21 cellular contexts compared by ENCODE assay signal in the genomic region with DNA sequence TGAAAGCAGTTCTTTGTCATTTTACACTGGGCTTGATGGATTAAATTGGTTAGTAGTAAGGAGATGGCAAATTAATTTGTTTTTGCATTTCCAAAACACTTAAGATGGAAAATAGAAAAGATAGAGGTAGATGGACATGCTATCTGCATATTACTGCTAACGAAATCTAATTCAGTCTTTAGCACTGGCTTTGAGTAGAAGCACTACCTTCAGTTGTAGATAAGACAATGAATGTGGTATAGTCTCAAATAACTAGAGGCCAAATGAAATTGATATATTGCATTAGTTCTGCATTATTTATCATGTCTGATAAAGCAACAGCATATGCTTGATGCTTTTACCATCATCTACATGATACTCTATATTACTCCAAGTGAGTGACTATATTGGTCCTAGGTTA. TPM values are rescaled to one million over a fixed set of nuclear protein-coding genes. Genes with fewer than 3 reads are reported as not detected.
DNase-seq lines count a peak whose midpoint lies in the region; ATAC-seq, FAIRE-seq and TF ChIP-seq lines count a peak whose summit lies in the region.
"Had no signal": no experiment of that assay in that cellular context is flagged by ENCODE, and none has a peak within 500 bp of the region (broad histone marks: within the 10 kb centered on the region; RNA-seq: fewer than 3 reads in every experiment).

No MANE protein-coding gene starts in this region.

- no TSS peak for BruUV-seq in GM12878 (replicated peaks; lab: Mats Ljungman, UMichigan)

- H3K9me3 ChIP-seq in GM12878 (replicated peaks; ENCODE audit: control insufficient read depth, insufficient read depth, low read length), result no peaks in the 10 kb centered on the region
- H3K9me3 ChIP-seq: Caco-2 had no signal

- peak; percentile 52 for DNase-seq in NCI-H2171 treated with DMSO at 0.1 percent for 48 hours (lab: John Stamatoyannopoulos, UW)
- no peak for DNase-seq in NCI-H2171 (lab: John Stamatoyannopoulos, UW)
- no peak for DNase-seq in GM12878 (ENCODE audit: low read depth, low spot score)
- DNase-seq in glutamatergic neuron, result no peak
- DNase-seq: Caco-2; CD4-positive, CD25-positive, alpha-beta regulatory T cell; CD8-positive, alpha-beta T cell; DMS153; DND-41; H9 had no signal

- no peaks in the 10 kb centered on the region for H3K27me3 ChIP-seq in GM12878 (replicated peaks in 1 of 2; ENCODE audit: control insufficient read depth in 2 of 2, insufficient read depth in 2 of 2, low read length in 1 of 2)
- H3K27me3 ChIP-seq: BLaER1 had no signal

- peak overlapping the region; percentile 74 for H3K4me3 Mint-ChIP-seq in glutamatergic neuron (ENCODE audit: unreplicated experiment)
- H3K4me3 Mint-ChIP-seq: B cell; CD4-positive, CD25-positive, alpha-beta regulatory T cell; CD8-positive, alpha-beta T cell; GM23338; H9 had no signal

- in situ Hi-C loops in GM12878 (cut with MboI), result no loop called here

- H3K9me3 Mint-ChIP-seq in glutamatergic neuron (ENCODE audit: unreplicated experiment), result peaks cover 11% of the 10 kb centered on the region
- H3K9me3 Mint-ChIP-seq: CD4-positive, CD25-positive, alpha-beta regulatory T cell; CD8-positive, alpha-beta T cell; H9 had no signal

- WGBS in GM12878 (ENCODE audit: insufficient coverage, insufficient replicate concordance, low lambda C conversion rate, missing lambda C conversion rate), result 96% methylated on average over 1 of the region's 1 CpG

- no peak for ATAC-seq in GM12878
- no peak for ATAC-seq in HG03469 (IDR thresholded peaks at IDR 0.05; ENCODE audit: unreplicated experiment)
- no peak for ATAC-seq in HG02884 (IDR thresholded peaks at IDR 0.05; ENCODE audit: unreplicated experiment)
- ATAC-seq: CD8-positive, alpha-beta T cell; GM23338; HCT116 had no signal

- no peaks in the 10 kb centered on the region for H3K4me1 ChIP-seq in GM12878 (ENCODE audit: control insufficient read depth, insufficient read depth, low read length)
- H3K4me1 ChIP-seq: BLaER1, Caco-2 had no signal

- CTCF ChIA-PET in GM12878 (lab: Yijun Ruan, JAX), result interaction anchor here (1.0 kb wide), 1 partner anchor 10 kb away, joined by 3 read pairs; no protein-coding TSS in a partner anchor

- POLR2A ChIA-PET in GM12878 (lab: Charles Lee), result no interaction called here

- H3K27ac ChIP-seq in GM12878 (ENCODE audit: control insufficient read depth, insufficient read depth), result no peak overlapping the region
- H3K27ac ChIP-seq: 22Rv1, BLaER1, C4-2B had no signal

- H4K20me1 ChIP-seq in GM12878 (ENCODE audit: control insufficient read depth, insufficient read depth), result no peaks in the 10 kb centered on the region

- no peak overlapping the region for H3K4me3 ChIP-seq in GM12878
- H3K4me3 ChIP-seq: BLaER1, GM23338 had no signal

- SMC1A ChIA-PET in GM12878 (lab: Charles Lee; ENCODE audit: uncharacterized antibody, unreplicated experiment), result no interaction called here

- H3K4me1 Mint-ChIP-seq in glutamatergic neuron (ENCODE audit: low read depth, unreplicated experiment), result peaks cover 53% of the 10 kb centered on the region

- no peak for TF ChIP-seq EP300 in GM12878 (IDR thresholded peaks at IDR 0.05; ENCODE audit: borderline replicate concordance in 1 of 2, control insufficient read depth in 1 of 2, low read depth in 2 of 2, low read length in 2 of 2)

- RAD21 ChIA-PET in GM12878 (lab: Charles Lee; ENCODE audit: unreplicated experiment), result interaction anchor here (0.8 kb wide), 1 partner anchor 11 kb away, joined by 4 read pairs; no protein-coding TSS in a partner anchor

- peak; percentile 23 for FAIRE-seq in GM12878 (lab: Jason Lieb, UNC)
- FAIRE-seq: A204.1, G401.6, GM18507 had no signal

- no peak for TF ChIP-seq RAD21 in GM12878 (IDR thresholded peaks at IDR 0.05; ENCODE audit: insufficient read depth, low read depth, low read length)

- H3K4me2 ChIP-seq in GM12878 (ENCODE audit: control insufficient read depth, insufficient read depth), result no peak overlapping the region
- H3K4me2 ChIP-seq: BLaER1, GM23338 had no signal

- TF ChIP-seq CTCF in GM12878 (IDR thresholded peaks at IDR 0.05 in 2 of 3, conservative IDR thresholded peaks at IDR 0.05 in 1 of 3; ENCODE audit: control insufficient read depth in 2 of 3, extremely low read depth in 1 of 3, insufficient read depth in 1 of 3, low read depth in 3 of 3, low read length in 3 of 3) (no peak), glutamatergic neuron (IDR thresholded peaks at IDR 0.05; ENCODE audit: partially characterized antibody, unreplicated experiment) (no peak)

- no peaks in the 10 kb centered on the region for H3K36me3 ChIP-seq in GM12878 (ENCODE audit: control insufficient read depth in 2 of 2, insufficient read depth in 2 of 2, low read length in 1 of 2)

- peak overlapping the region; percentile 96 for H3K27ac Mint-ChIP-seq in glutamatergic neuron (ENCODE audit: unreplicated experiment)
- H3K27ac Mint-ChIP-seq: B cell; CD4-positive, CD25-positive, alpha-beta regulatory T cell; CD8-positive, alpha-beta T cell; GM23338; H9 had no signal

- no peak overlapping the region for H3K9ac ChIP-seq in GM12878 (ENCODE audit: control insufficient read depth, insufficient read depth, low read length)
- H3K9ac ChIP-seq: BLaER1 had no signal

- intact Hi-C loops in GM12878 (cut with micrococcal nuclease; ENCODE audit: unreplicated experiment), result no loop called here

- no peaks in the 10 kb centered on the region for H3K36me3 Mint-ChIP-seq in glutamatergic neuron (ENCODE audit: unreplicated experiment)
- H3K36me3 Mint-ChIP-seq: CD4-positive, CD25-positive, alpha-beta regulatory T cell; CD8-positive, alpha-beta T cell had no signal

- no peak for TF ChIP-seq POLR2A in GM12878 (IDR thresholded peaks at IDR 0.05; ENCODE audit: low read depth, low read length)

- no peaks in the 10 kb centered on the region for H3K79me2 ChIP-seq in GM12878 (ENCODE audit: control insufficient read depth, insufficient read depth, low read length)

- peaks cover 11% of the 10 kb centered on the region for H3K27me3 Mint-ChIP-seq in glutamatergic neuron (ENCODE audit: unreplicated experiment)
- H3K27me3 Mint-ChIP-seq: B cell; CD4-positive, CD25-positive, alpha-beta regulatory T cell had no signal

- no peak overlapping the region for H2AFZ ChIP-seq in GM12878 (ENCODE audit: control insufficient read depth, low read depth, low read length)
- H2AFZ ChIP-seq: GM23338 had no signal

TF ChIP-seq in GM12878, 131 proteins besides CTCF, POLR2A, EP300 and RAD21:
- TF ChIP-seq, protein P1, sequence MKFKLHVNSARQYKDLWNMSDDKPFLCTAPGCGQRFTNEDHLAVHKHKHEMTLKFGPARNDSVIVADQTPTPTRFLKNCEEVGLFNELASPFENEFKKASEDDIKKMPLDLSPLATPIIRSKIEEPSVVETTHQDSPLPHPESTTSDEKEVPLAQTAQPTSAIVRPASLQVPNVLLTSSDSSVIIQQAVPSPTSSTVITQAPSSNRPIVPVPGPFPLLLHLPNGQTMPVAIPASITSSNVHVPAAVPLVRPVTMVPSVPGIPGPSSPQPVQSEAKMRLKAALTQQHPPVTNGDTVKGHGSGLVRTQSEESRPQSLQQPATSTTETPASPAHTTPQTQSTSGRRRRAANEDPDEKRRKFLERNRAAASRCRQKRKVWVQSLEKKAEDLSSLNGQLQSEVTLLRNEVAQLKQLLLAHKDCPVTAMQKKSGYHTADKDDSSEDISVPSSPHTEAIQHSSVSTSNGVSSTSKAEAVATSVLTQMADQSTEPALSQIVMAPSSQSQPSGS (IDR thresholded peaks at IDR 0.05; ENCODE audit: low read length), result no peak
- TF ChIP-seq MEF2A (IDR thresholded peaks at IDR 0.05; ENCODE audit: insufficient read depth, low read depth, low read length) (no peak), NBN (IDR thresholded peaks at IDR 0.05) (no peak), MTA2 (IDR thresholded peaks at IDR 0.05; ENCODE audit: low read depth) (no peak), ZNF217 (IDR thresholded peaks at IDR 0.05) (no peak), BCLAF1 (IDR thresholded peaks at IDR 0.05) (no peak), SIN3A (IDR thresholded peaks at IDR 0.05; ENCODE audit: low read depth, low read length) (no peak)

RNA-seq across cellular contexts. Expression of gene KIAA1958, which starts 33.4 kb away (rescaled TPM):
- total RNA-seq in GM12878 (2013; cell fraction: nucleolus; rRNA removed), result 21.2 and 21.8 TPM in 2 replicates
- total RNA-seq in GM12878 (2014; rRNA removed), result 3.5 TPM in 2 replicates
- 4.7 and 4.9 TPM in 2 replicates for total RNA-seq in GM12878 (2014; rRNA removed; fragmentation: Illumina TruSeq; extraction: Trizol)
- 7.3 and 8.7 TPM in 2 replicates for total RNA-seq in GM12878 (2021)
- polyA plus RNA-seq in GM12878 (2011; ENCODE audit: low read depth), result 2.4 TPM
- 3.8 and 4.4 TPM in 2 replicates for polyA plus RNA-seq in GM12878 (2011; rRNA removed)
- 4.3 and 5.9 TPM in 2 replicates for polyA plus RNA-seq in GM12878 (2011; cell fraction: cytosol; rRNA removed)
- polyA plus RNA-seq in GM12878 (2011; cell fraction: nucleus; rRNA removed), result 6.0 and 7.4 TPM in 2 replicates
- polyA plus RNA-seq in GM12878 (2012), result 3.1 and 3.5 TPM in 2 replicates
- polyA plus RNA-seq in GM12878 (2014; fragmentation: Illumina TruSeq; extraction: Trizol), result 5.6 and 6.5 TPM in 2 replicates
- polyA plus RNA-seq in GM12878 (2014; fragmentation: Nextera tagmentation; extraction: Ambion mirVana), result under 1 TPM; 0.53 to 0.80 TPM
- polyA plus RNA-seq in GM12878 (2014; rRNA removed), result 2.4 and 2.5 TPM in 2 replicates
- 1 to 10 TPM; 2.8 to 4.6 TPM for polyA plus RNA-seq in GM12878 (2016; fragmentation: Nextera tagmentation; extraction: Ambion mirVana)
- polyA minus RNA-seq in GM12878 (2011; rRNA and poly(A)+ RNA removed), result 24.6 and 36.5 TPM in 2 replicates
- 8.2 and 10.9 TPM in 2 replicates for polyA minus RNA-seq in GM12878 (2011; cell fraction: cytosol; rRNA and poly(A)+ RNA removed)
- polyA minus RNA-seq in GM12878 (2011; cell fraction: nucleus; rRNA and poly(A)+ RNA removed), result 12.3 and 19.9 TPM in 2 replicates
- 48.6 TPM for total RNA-seq in glutamatergic neuron (ENCODE audit: unreplicated experiment)
